1 cellular context compared by ENCODE assay signal in the genomic region with DNA sequence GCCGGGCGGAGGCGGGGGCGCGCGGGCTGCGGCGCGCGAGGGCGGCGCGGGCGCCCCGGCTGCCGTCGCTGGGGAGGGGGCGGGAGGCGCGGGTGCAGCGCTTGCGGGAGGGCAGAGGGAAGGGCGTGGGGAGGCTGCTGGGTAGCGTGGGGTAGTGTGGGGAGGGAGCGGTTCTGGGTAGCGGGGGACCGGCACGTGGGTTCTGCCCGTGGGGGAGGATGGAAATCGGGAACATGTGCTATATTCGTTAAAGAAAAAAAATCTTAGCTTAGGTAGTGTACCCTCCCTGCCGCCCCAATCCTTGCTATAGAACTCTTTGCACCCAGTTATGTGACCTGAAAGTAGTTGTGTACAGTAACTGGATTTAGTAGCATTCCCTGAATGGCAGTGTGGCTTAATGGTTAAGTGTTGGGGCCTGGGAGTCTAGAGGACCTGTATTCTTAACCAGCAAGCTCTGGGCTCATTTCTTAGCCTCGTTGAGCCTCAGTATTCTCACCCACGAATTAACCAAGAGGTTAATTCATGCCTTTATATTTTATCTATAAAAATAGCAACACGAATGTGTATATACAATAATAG.
A peak's percentile ranks its signal among the peaks of the same experiment; 100 is the strongest.
TF ChIP-seq lines count a peak whose summit lies in the region.

No MANE protein-coding gene starts in this region.

TF ChIP-seq in K562, 482 proteins besides CTCF, POLR2A, EP300 and RAD21 (continued from another document):
- TF ChIP-seq, protein P1, sequence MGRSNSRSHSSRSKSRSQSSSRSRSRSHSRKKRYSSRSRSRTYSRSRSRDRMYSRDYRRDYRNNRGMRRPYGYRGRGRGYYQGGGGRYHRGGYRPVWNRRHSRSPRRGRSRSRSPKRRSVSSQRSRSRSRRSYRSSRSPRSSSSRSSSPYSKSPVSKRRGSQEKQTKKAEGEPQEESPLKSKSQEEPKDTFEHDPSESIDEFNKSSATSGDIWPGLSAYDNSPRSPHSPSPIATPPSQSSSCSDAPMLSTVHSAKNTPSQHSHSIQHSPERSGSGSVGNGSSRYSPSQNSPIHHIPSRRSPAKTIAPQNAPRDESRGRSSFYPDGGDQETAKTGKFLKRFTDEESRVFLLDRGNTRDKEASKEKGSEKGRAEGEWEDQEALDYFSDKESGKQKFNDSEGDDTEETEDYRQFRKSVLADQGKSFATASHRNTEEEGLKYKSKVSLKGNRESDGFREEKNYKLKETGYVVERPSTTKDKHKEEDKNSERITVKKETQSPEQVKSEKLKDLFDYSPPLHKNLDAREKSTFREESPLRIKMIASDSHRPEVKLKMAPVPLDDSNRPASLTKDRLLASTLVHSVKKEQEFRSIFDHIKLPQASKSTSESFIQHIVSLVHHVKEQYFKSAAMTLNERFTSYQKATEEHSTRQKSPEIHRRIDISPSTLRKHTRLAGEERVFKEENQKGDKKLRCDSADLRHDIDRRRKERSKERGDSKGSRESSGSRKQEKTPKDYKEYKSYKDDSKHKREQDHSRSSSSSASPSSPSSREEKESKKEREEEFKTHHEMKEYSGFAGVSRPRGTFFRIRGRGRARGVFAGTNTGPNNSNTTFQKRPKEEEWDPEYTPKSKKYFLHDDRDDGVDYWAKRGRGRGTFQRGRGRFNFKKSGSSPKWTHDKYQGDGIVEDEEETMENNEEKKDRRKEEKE (IDR thresholded peaks at IDR 0.05; ENCODE audit: borderline replicate concordance in 1 of 2, control insufficient read depth in 1 of 2, low read depth in 2 of 2, low read length in 1 of 2) = no peak
- no peak for TF ChIP-seq TCF7L2 (IDR thresholded peaks at IDR 0.05; ENCODE audit: low read depth, low read length)
- no peak for TF ChIP-seq BCOR (IDR thresholded peaks at IDR 0.05)
- no peak for TF ChIP-seq RBFOX2 (IDR thresholded peaks at IDR 0.05; ENCODE audit: low read depth, low read length)
- TF ChIP-seq FOXJ3 (CRISPR knock-in tag; IDR thresholded peaks at IDR 0.05) = no peak
- TF ChIP-seq IRF2 (CRISPR knock-in tag; IDR thresholded peaks at IDR 0.05) = no peak
- TF ChIP-seq CXXC5 (CRISPR knock-in tag; IDR thresholded peaks at IDR 0.05) = no peak
- TF ChIP-seq, protein P2, sequence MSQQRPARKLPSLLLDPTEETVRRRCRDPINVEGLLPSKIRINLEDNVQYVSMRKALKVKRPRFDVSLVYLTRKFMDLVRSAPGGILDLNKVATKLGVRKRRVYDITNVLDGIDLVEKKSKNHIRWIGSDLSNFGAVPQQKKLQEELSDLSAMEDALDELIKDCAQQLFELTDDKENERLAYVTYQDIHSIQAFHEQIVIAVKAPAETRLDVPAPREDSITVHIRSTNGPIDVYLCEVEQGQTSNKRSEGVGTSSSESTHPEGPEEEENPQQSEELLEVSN (IDR thresholded peaks at IDR 0.05; ENCODE audit: borderline replicate concordance in 1 of 2, extremely low read depth in 1 of 2, insufficient read depth in 1 of 2, insufficient read length in 1 of 2, low read depth in 1 of 2, low read length in 1 of 2, poor library complexity in 1 of 2, severe bottlenecking in 1 of 2) = peak in 1 of 2 experiments; percentile 41
- no peak for TF ChIP-seq MYNN (IDR thresholded peaks at IDR 0.05)
- no peak for TF ChIP-seq MYNN (CRISPR knock-in tag; IDR thresholded peaks at IDR 0.05)
- TF ChIP-seq ZNF124 (CRISPR knock-in tag; IDR thresholded peaks at IDR 0.05) = no peak
